In the genomic region with DNA sequence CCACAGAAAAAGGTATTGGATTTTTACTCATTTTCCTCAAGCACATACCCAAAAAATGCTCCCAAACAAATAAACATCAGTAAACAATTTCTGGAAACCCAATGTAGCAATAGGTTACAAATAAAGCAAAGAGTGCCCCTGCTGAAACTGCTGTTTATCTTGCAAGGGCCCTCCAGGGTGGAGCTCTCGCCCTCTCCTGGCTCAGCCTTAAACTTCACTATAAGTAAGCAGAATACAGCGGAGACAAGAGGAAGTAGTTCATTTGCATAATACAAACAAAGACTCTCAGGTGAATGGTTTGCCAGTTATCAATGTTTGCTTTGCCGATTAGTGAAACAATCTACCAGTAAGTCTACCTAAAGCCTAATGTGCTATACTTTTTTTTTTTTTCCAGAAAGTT, we compare ENCODE assay signal across 8 cellular contexts.
A peak's percentile ranks its signal among the peaks of the same experiment; 100 is the strongest.
DNase-seq lines count a peak whose midpoint lies in the region; ATAC-seq and TF ChIP-seq lines count a peak whose summit lies in the region.

No MANE protein-coding gene starts in this region.

- no peak for TF ChIP-seq POLR2A in spleen (IDR thresholded peaks at IDR 0.05)

- H3K9me3 Mint-ChIP-seq in chondrocyte (ENCODE audit: low read depth): peaks cover 2% of the 10 kb centered on the region

- H3K27me3 ChIP-seq in DND-41 (ENCODE audit: insufficient read depth, low read length, poor library complexity) (peaks cover 5% of the 10 kb centered on the region), left lung (no peaks in the 10 kb centered on the region), spleen (replicated peaks in 1 of 7) (no peaks in the 10 kb centered on the region)

- no peaks in the 10 kb centered on the region for H4K20me1 ChIP-seq in DND-41 (ENCODE audit: insufficient read depth, low read length)

- H3K4me3 Mint-ChIP-seq in chondrocyte (ENCODE audit: unreplicated experiment): no peak overlapping the region

- H3K36me3 ChIP-seq in DND-41 (ENCODE audit: insufficient read depth, low read length) (no peaks in the 10 kb centered on the region), left lung (no peaks in the 10 kb centered on the region), spleen (no peaks in the 10 kb centered on the region)

- H3K9ac ChIP-seq in DND-41 (ENCODE audit: low read depth, low read length): no peak overlapping the region

- H3K27ac Mint-ChIP-seq in chondrocyte (ENCODE audit: unreplicated experiment): no peak overlapping the region

- intact Hi-C loops in left lung (cut with DNase I): no loop called here
- intact Hi-C loops in spleen (cut with DNase I; ENCODE audit: low total_unique reads): no loop called here

- ATAC-seq in DND-41 (ENCODE audit: insufficient read depth, low read depth) (peak; percentile 68; the same call in 1 of the 3 replicates), GM19463 (IDR thresholded peaks at IDR 0.05; ENCODE audit: unreplicated experiment) (peak; percentile 70), HG03565 (IDR thresholded peaks at IDR 0.05; ENCODE audit: unreplicated experiment) (peak; percentile 80), left lung (no peak)

- H3K36me3 Mint-ChIP-seq in chondrocyte (ENCODE audit: low read depth): no peaks in the 10 kb centered on the region

- 52 to 64% (median 54%) methylated on average over 3 of the region's 3 CpGs for WGBS in spleen, 5 donors

- H3K27ac ChIP-seq in DND-41 (ENCODE audit: low read length): no peak overlapping the region
- no peak overlapping the region for H3K27ac ChIP-seq in left lung
- H3K27ac ChIP-seq in spleen: no peak overlapping the region

- H3K4me1 ChIP-seq in DND-41 (ENCODE audit: insufficient read depth, low read length): no peaks in the 10 kb centered on the region
- H3K4me1 ChIP-seq in left lung: no peaks in the 10 kb centered on the region
- H3K4me1 ChIP-seq in spleen: peaks cover 0 to 5% (median 0%) of the 10 kb centered on the region in 6 donors

- H3K9me3 ChIP-seq in DND-41 (ENCODE audit: insufficient read depth, low read length, severe bottlenecking): peaks cover 2% of the 10 kb centered on the region
- H3K9me3 ChIP-seq in left lung: no peaks in the 10 kb centered on the region
- peaks cover 0 to 7% (median 0%) of the 10 kb centered on the region in 8 donors for H3K9me3 ChIP-seq in spleen

- H3K27me3 Mint-ChIP-seq in chondrocyte (ENCODE audit: low read depth): no peaks in the 10 kb centered on the region

- H2AFZ ChIP-seq in DND-41 (ENCODE audit: low read depth, low read length): no peak overlapping the region

- no peaks in the 10 kb centered on the region for H3K4me1 Mint-ChIP-seq in chondrocyte (ENCODE audit: low read depth)

- H3K4me3 ChIP-seq in DND-41 (ENCODE audit: low read depth in 1 of 2, low read length in 2 of 2): no peak overlapping the region
- H3K4me3 ChIP-seq in left lung: no peak overlapping the region
- no peak overlapping the region for H3K4me3 ChIP-seq in spleen

- H3K4me2 ChIP-seq in DND-41 (ENCODE audit: insufficient read depth, low read length): no peak overlapping the region

- no peak for DNase-seq in DND-41
- DNase-seq in chondrocyte (ENCODE audit: low spot score): no peak
- DNase-seq in dedifferentiated amniotic fluid mesenchymal stem cell (ENCODE audit: extremely low spot score): no peak
- no peak for DNase-seq in left lung
- no peak for DNase-seq in spleen
- no peak for DNase-seq in DMS153 treated with DMSO at 0.1 percent for 48 hours (lab: John Stamatoyannopoulos, UW; ENCODE audit: unreplicated experiment)

- H3K79me2 ChIP-seq in DND-41 (ENCODE audit: insufficient read depth, low read length): no peaks in the 10 kb centered on the region

- TF ChIP-seq CTCF in DND-41 (IDR thresholded peaks at IDR 0.05; ENCODE audit: borderline replicate concordance, extremely low read depth, low read length, poor library complexity, severe bottlenecking) (peak; percentile 34), chondrocyte (IDR thresholded peaks at IDR 0.05) (peak; percentile 42), left lung (IDR thresholded peaks at IDR 0.05) (no peak), spleen (IDR thresholded peaks at IDR 0.05 in 8 of 11, conservative IDR thresholded peaks at IDR 0.05 in 3 of 11) (no peak)

Comparison
In these comparisons a context has a peak if more than half of its experiments do, and no peak if none do; other contexts are left out.
1. CTCF ChIP-seq: peak in DND-41 (single experiment) and chondrocyte (single experiment); none in left lung (0 of 2) and spleen (0 of 11).